In genomic region chr9:21965401-21965951, GRCh38 we compare ENCODE assay signal across 9 cellular contexts. TPM values are rescaled to one million over a fixed set of nuclear protein-coding genes. Genes with fewer than 3 reads are reported as not detected.
A peak's percentile ranks its signal among the peaks of the same experiment; 100 is the strongest.
DNase-seq lines count a peak whose midpoint lies in the region; ATAC-seq and TF ChIP-seq lines count a peak whose summit lies in the region.
"Had no signal": no experiment of that assay in that cellular context is flagged by ENCODE, and none has a peak within 500 bp of the region (broad histone marks: within the 10 kb centered on the region; RNA-seq: fewer than 3 reads in every experiment).

No MANE protein-coding gene starts in this region.

- CTCF ChIA-PET in CD4-positive, alpha-beta T cell (lab: Charles Lee): interaction anchor here (0.8 to 1.0 kb wide), 2 partner anchors 43 to 947 kb away, joined by 3 read pairs; no protein-coding TSS in a partner anchor

- TF ChIP-seq EP300 in gastroesophageal sphincter (IDR thresholded peaks at IDR 0.05): no peak

- no peak for TF ChIP-seq CTCF in CD4-positive, alpha-beta T cell (IDR thresholded peaks at IDR 0.05)
- no peak for TF ChIP-seq CTCF in gastroesophageal sphincter (IDR thresholded peaks at IDR 0.05)

- peaks cover 7% of the 10 kb centered on the region for H3K36me3 Mint-ChIP-seq in CD4-positive, alpha-beta T cell (ENCODE audit: low read depth)

- DNase-seq in CD4-positive, alpha-beta T cell: peak in 3 of 10 experiments; percentile 17 to 24 (median 20)
- peak; percentile 59 to 66 for DNase-seq in activated T-cell treated with anti-CD3 and anti-CD28 coated beads, Interleukin-2, amount 50 U/mL, for 48 hours
- DNase-seq in retina (peak; percentile 79), NCI-H1436 treated with DMSO at 0.1 percent for 48 hours (lab: John Stamatoyannopoulos, UW) (no peak), NCI-H524 (lab: John Stamatoyannopoulos, UW) (no peak)

- H3K9me3 Mint-ChIP-seq in CD4-positive, alpha-beta T cell: peaks cover 23% of the 10 kb centered on the region

- peak overlapping the region; percentile 59 for H3K4me3 Mint-ChIP-seq in CD4-positive, alpha-beta T cell

- ATAC-seq in CD4-positive, alpha-beta T cell (ENCODE audit: poor library complexity): peak; percentile 60
- ATAC-seq in GM19372 (IDR thresholded peaks at IDR 0.05; ENCODE audit: low read depth, unreplicated experiment): peak; percentile 83
- peak; percentile 90 for ATAC-seq in HG03439 (IDR thresholded peaks at IDR 0.05; ENCODE audit: unreplicated experiment)
- peak; percentile 36 for ATAC-seq in gastroesophageal sphincter

- peaks cover 0 to 44% (median 16%) of the 10 kb centered on the region in 3 donors for H3K4me1 ChIP-seq in gastroesophageal sphincter

- peaks cover 87% of the 10 kb centered on the region for H3K27me3 ChIP-seq in CD4-positive, alpha-beta T cell (ENCODE audit: control insufficient read depth, insufficient read depth, low read length)
- peaks cover 94% of the 10 kb centered on the region for H3K27me3 ChIP-seq in gastroesophageal sphincter

- H3K4me1 Mint-ChIP-seq in CD4-positive, alpha-beta T cell (ENCODE audit: low read depth): peaks cover 28% of the 10 kb centered on the region

- no peak overlapping the region for H3K27ac ChIP-seq in CD4-positive, alpha-beta T cell (ENCODE audit: low read depth, low read length)
- H3K27ac ChIP-seq in gastroesophageal sphincter: no peak overlapping the region
- H3K27ac ChIP-seq: KMS-11 had no signal

- no peak for TF ChIP-seq POLR2A in gastroesophageal sphincter (IDR thresholded peaks at IDR 0.05)

- H3K27ac Mint-ChIP-seq in CD4-positive, alpha-beta T cell: peak overlapping the region; percentile 53

- POLR2A ChIA-PET in CD4-positive, alpha-beta T cell (lab: Charles Lee): no interaction called here

- peaks cover 44% of the 10 kb centered on the region for H3K9me3 ChIP-seq in CD4-positive, alpha-beta T cell (ENCODE audit: control insufficient read depth, low read length)
- peaks cover 0 to 25% (median 0%) of the 10 kb centered on the region in 3 donors for H3K9me3 ChIP-seq in gastroesophageal sphincter

- intact Hi-C loops in CD4-positive, alpha-beta T cell (cut with DNase I, micrococcal nuclease): loop anchor here in 1 of 2 experiments (5.0 kb wide), 1 partner anchor 37 kb away; no protein-coding TSS in a partner anchor

- 3 to 4% methylated on average over 10 of the region's 30 CpGs for WGBS in gastroesophageal sphincter (ENCODE audit: low coverage in 1 of 2), 2 donors

- no peaks in the 10 kb centered on the region for H3K36me3 ChIP-seq in gastroesophageal sphincter

- peak overlapping the region in 1 of 2 donors; percentile 33 for H3K4me3 ChIP-seq in gastroesophageal sphincter

- H3K27me3 Mint-ChIP-seq in CD4-positive, alpha-beta T cell: peaks cover 97% of the 10 kb centered on the region

RNA-seq across cellular contexts. Expression of gene CDKN2A, which starts 28.7 kb away (rescaled TPM):
- total RNA-seq in CD4-positive, alpha-beta T cell: under 1 TPM; 0.71 to 0.89 TPM
- total RNA-seq in gastroesophageal sphincter: 1 to 10 TPM in 2 of 4 donors, under 1 TPM in 1, not detected in 1; 0.94 to 9.7 (median 2.7) TPM

RNA-seq across cellular contexts. Expression of gene CDKN2B-AS1, which starts 29.1 kb away (rescaled TPM):
- total RNA-seq in CD4-positive, alpha-beta T cell: under 1 TPM; 0.25 to 0.30 TPM
- 1 to 10 TPM in 1 of 4 donors, under 1 TPM in 2, not detected in 1; 0.42 to 3.9 (median 0.69) TPM for total RNA-seq in gastroesophageal sphincter

RNA-seq across cellular contexts. Expression of gene CDKN2B, which starts 43.6 kb away (rescaled TPM):
- not detected for total RNA-seq in CD4-positive, alpha-beta T cell
- total RNA-seq in gastroesophageal sphincter: 10 to 100 TPM in 1 of 4 donors, 1 to 10 TPM in 3; 6.2 to 21.6 (median 9.3) TPM

Comparison
In these comparisons a context has a peak if more than half of its experiments do, and no peak if none do; other contexts are left out.
1. ATAC-seq: peak in every context shown above with its lines; median percentile 90 in HG03439; 83 in GM19372; 60 in CD4-positive, alpha-beta T cell; 36 in gastroesophageal sphincter.
2. DNase-seq: peak in activated T-cell treated with anti-CD3 and anti-CD28 coated beads, Interleukin-2, amount 50 U/mL, for 48 hours (2 of 2) and retina (single experiment); none in NCI-H1436 treated with DMSO at 0.1 percent for 48 hours (single experiment) and NCI-H524 (0 of 2).
3. RNA of gene CDKN2B, which starts 43.6 kb away (total RNA-seq): 6.2 to 21.6 TPM in gastroesophageal sphincter; not detected in CD4-positive, alpha-beta T cell; every median in the first group is over 4 times any median in the second.